Comparison of ENCODE assay signal across 11 cellular contexts in genomic region chr13:37747071-37747612, GRCh38.
DNase-seq lines count a peak whose midpoint lies in the region; ATAC-seq, FAIRE-seq and TF ChIP-seq lines count a peak whose summit lies in the region.
"Had no signal": no experiment of that assay in that cellular context is flagged by ENCODE, and none has a peak within 500 bp of the region (broad histone marks: within the 10 kb centered on the region; RNA-seq: fewer than 3 reads in every experiment).

No MANE protein-coding gene starts in this region.

- TF ChIP-seq POLR2A in testis (IDR thresholded peaks at IDR 0.05): no peak

- H4K12ac ChIP-seq in trophoblast cell (ENCODE audit: low read depth, low read length): no peak overlapping the region

- H2BK12ac ChIP-seq in trophoblast cell (ENCODE audit: low read length): no peak overlapping the region

- no peaks in the 10 kb centered on the region for H3K27me3 ChIP-seq in bronchial epithelial cell (ENCODE audit: control insufficient read depth, insufficient read depth, low read length)
- H3K27me3 ChIP-seq in trophoblast cell (ENCODE audit: insufficient read depth, low read length): no peaks in the 10 kb centered on the region
- no peaks in the 10 kb centered on the region for H3K27me3 ChIP-seq in testis
- H3K27me3 ChIP-seq: pancreas had no signal

- intact Hi-C loops in testis (cut with DNase I; ENCODE audit: low total_unique reads): no loop called here

- no peak for FAIRE-seq in bronchial epithelial cell (lab: Jason Lieb, UNC)
- FAIRE-seq: GM19239, kidney, pancreas had no signal

- no peak overlapping the region for H3K18ac ChIP-seq in trophoblast cell (ENCODE audit: low read length)

- no peak overlapping the region for H2AFZ ChIP-seq in trophoblast cell (ENCODE audit: insufficient read depth, low read length, poor library complexity)

- no peak overlapping the region for H3K14ac ChIP-seq in trophoblast cell (ENCODE audit: low read length)

- no peak overlapping the region for H3K9ac ChIP-seq in trophoblast cell (ENCODE audit: low read length)

- no peaks in the 10 kb centered on the region for H3K4me1 ChIP-seq in trophoblast cell (ENCODE audit: control insufficient read depth in 1 of 2, insufficient read depth in 2 of 2, low read length in 2 of 2)
- H3K4me1 ChIP-seq in testis: no peaks in the 10 kb centered on the region
- H3K4me1 ChIP-seq: pancreas had no signal

- H3K79me1 ChIP-seq in trophoblast cell (ENCODE audit: low read length): no peaks in the 10 kb centered on the region

- in situ Hi-C loops in ACHN (cut with HindIII; ENCODE audit: low pct_ligation_motif_present, low pct_unique_long_range_greater_than_20kb, low sequenced_read_pairs): no loop called here

- no peaks in the 10 kb centered on the region for H3K9me3 ChIP-seq in trophoblast cell (ENCODE audit: insufficient read depth, low read depth, low read length)
- H3K9me3 ChIP-seq in testis: no peaks in the 10 kb centered on the region
- H3K9me3 ChIP-seq: pancreas had no signal

- no peak overlapping the region for H3K4ac ChIP-seq in trophoblast cell (ENCODE audit: low read depth, low read length)

- no peak overlapping the region for H2BK120ac ChIP-seq in trophoblast cell (ENCODE audit: insufficient read depth, low read length, poor library complexity)

- H3K4me3 ChIP-seq in bronchial epithelial cell (ENCODE audit: low read depth, low read length): no peak overlapping the region
- H3K4me3 ChIP-seq in trophoblast cell (ENCODE audit: low read depth, low read length): no peak overlapping the region
- no peak overlapping the region for H3K4me3 ChIP-seq in testis
- H3K4me3 ChIP-seq: pancreas had no signal

- no peak overlapping the region for H2BK5ac ChIP-seq in trophoblast cell (ENCODE audit: low read depth, low read length, poor library complexity)

- no peaks in the 10 kb centered on the region for H3K79me2 ChIP-seq in trophoblast cell (ENCODE audit: control insufficient read depth, insufficient read depth, low read length, poor library complexity)

- DNase-seq in GM04503 (ENCODE audit: low read depth): peak; percentile 28
- peak; percentile 7 for DNase-seq in NCI-H1436 treated with DMSO at 0.1 percent for 48 hours (lab: John Stamatoyannopoulos, UW)
- peak; percentile 80 for DNase-seq in bronchial epithelial cell (ENCODE audit: low read depth)
- DNase-seq in trophoblast cell: peak; percentile 2 to 59
- no peak for DNase-seq in testis
- DNase-seq in ACHN: no peak
- DNase-seq in stimulated activated CD8-positive, alpha-beta memory T cell treated with anti-CD3 and anti-CD28 coated beads, Interleukin-4, amount 100 ng/mL, for 48 hours: no peak
- DNase-seq: kidney, pancreas had no signal

- H3K23ac ChIP-seq in trophoblast cell (ENCODE audit: low read length): no peak overlapping the region

- H4K91ac ChIP-seq in trophoblast cell (ENCODE audit: low read depth, low read length): no peak overlapping the region

- H3K4me2 ChIP-seq in trophoblast cell (ENCODE audit: low read length): no peak overlapping the region

- ATAC-seq in HG02759 (IDR thresholded peaks at IDR 0.05; ENCODE audit: unreplicated experiment): no peak

- no CpG with 5 or more reads among the region's 5 CpGs for WGBS in trophoblast cell (ENCODE audit: extremely low coverage, insufficient coverage, insufficient read length)
- WGBS in testis, 2 donors: 81 to 82% methylated on average over 5 of the region's 5 CpGs

- TF ChIP-seq CTCF in bronchial epithelial cell (IDR thresholded peaks at IDR 0.05; ENCODE audit: insufficient read depth, low read length, severe bottlenecking) (no peak), testis (IDR thresholded peaks at IDR 0.05) (no peak)

- H3K27ac ChIP-seq in trophoblast cell (ENCODE audit: low read depth, low read length) (no peak overlapping the region), testis (no peak overlapping the region)
- H3K27ac ChIP-seq: pancreas had no signal

- no peaks in the 10 kb centered on the region for H3K36me3 ChIP-seq in bronchial epithelial cell (ENCODE audit: control insufficient read depth, insufficient read depth, low read length)
- H3K36me3 ChIP-seq in trophoblast cell (ENCODE audit: control insufficient read depth in 1 of 2, insufficient read depth in 2 of 2, low read length in 2 of 2): no peaks in the 10 kb centered on the region
- no peaks in the 10 kb centered on the region for H3K36me3 ChIP-seq in testis (ENCODE audit: low read depth, missing control alignments)
- H3K36me3 ChIP-seq: pancreas had no signal

- H2AK5ac ChIP-seq in trophoblast cell (ENCODE audit: low read length): no peak overlapping the region

- no peak overlapping the region for H4K8ac ChIP-seq in trophoblast cell (ENCODE audit: low read depth, low read length)

Comparison
In these comparisons a context has a peak if more than half of its experiments do, and no peak if none do; other contexts are left out.
1. DNase-seq: peak in GM04503 (single experiment), NCI-H1436 treated with DMSO at 0.1 percent for 48 hours (single experiment), bronchial epithelial cell (single experiment) and trophoblast cell (2 of 2); none in testis (single experiment), ACHN (single experiment) and stimulated activated CD8-positive, alpha-beta memory T cell treated with anti-CD3 and anti-CD28 coated beads, Interleukin-4, amount 100 ng/mL, for 48 hours (single experiment).